8 cellular contexts compared by ENCODE assay signal in genomic region chr18:3450358-3451107, GRCh38. TPM values are rescaled to one million over a fixed set of nuclear protein-coding genes. Genes with fewer than 3 reads are reported as not detected.
DNase-seq lines count a peak whose midpoint lies in the region; ATAC-seq, FAIRE-seq and TF ChIP-seq lines count a peak whose summit lies in the region.

No MANE protein-coding gene starts in this region.

- no peak for TF ChIP-seq EP300 in SK-N-SH (IDR thresholded peaks at IDR 0.05; ENCODE audit: borderline replicate concordance in 1 of 2, low read depth in 1 of 2, low read length in 1 of 2)

- no peaks in the 10 kb centered on the region for H3K9me2 ChIP-seq in SK-N-SH

- no peak for FAIRE-seq in urothelium cell line (lab: Jason Lieb, UNC)

- peak overlapping the region; percentile 74 to 93 for H3K4me3 ChIP-seq in SK-N-SH (ENCODE audit: low read depth in 2 of 2, low read length in 1 of 2)
- peak overlapping the region; percentile 62 to 97 (median 81) for H3K4me3 ChIP-seq in heart right ventricle
- peak overlapping the region; percentile 67 to 91 for H3K4me3 ChIP-seq in prostate gland

- peaks cover 13% of the 10 kb centered on the region for H4K20me1 ChIP-seq in SK-N-SH (ENCODE audit: insufficient read depth)

- POLR2A ChIA-PET in SK-N-SH (lab: Yijun Ruan, JAX) = no interaction called here

- peak; percentile 6 for DNase-seq in NCI-H1694 treated with DMSO at 0.1 percent for 48 hours (lab: John Stamatoyannopoulos, UW)
- DNase-seq in NCI-H1694 (lab: John Stamatoyannopoulos, UW) = no peak
- peak; percentile 60 for DNase-seq in SK-N-SH
- DNase-seq in activated naive CD8-positive, alpha-beta T cell treated with anti-CD3 and anti-CD28 coated beads, Interleukin-2, amount 50 U/mL, for 16 hours (ENCODE audit: low read depth, low spot score) = peak; percentile 37
- DNase-seq in heart right ventricle = peak; percentile 74 to 76
- DNase-seq in prostate gland (ENCODE audit: low spot score) = peak; percentile 60
- peak; percentile 57 for DNase-seq in urothelium cell line (ENCODE audit: low spot score)
- no peak for DNase-seq in NCI-H526 treated with DMSO at 0.1 percent for 48 hours (lab: John Stamatoyannopoulos, UW)

- WGBS in SK-N-SH (ENCODE audit: low lambda C conversion rate) = under 1% methylated on average over 46 of the region's 69 CpGs
- 0 to 1% methylated on average over 68 to 69 of the region's 69 CpGs for whole genome bisulfite sequencing in heart right ventricle, 2 donors
- under 1% methylated on average over 68 of the region's 69 CpGs for WGBS in prostate gland

- no peak for TF ChIP-seq POLR2A in prostate gland (IDR thresholded peaks at IDR 0.05)

- H3K9ac ChIP-seq in SK-N-SH = peak overlapping the region; percentile 99

- H3K4me1 ChIP-seq in SK-N-SH (ENCODE audit: control insufficient read depth in 1 of 2, insufficient read depth in 2 of 2, low read depth in 1 of 2, low read length in 1 of 2) = peaks cover 26 to 32% of the 10 kb centered on the region in 2 experiments
- H3K4me1 ChIP-seq in heart right ventricle = peaks cover 3 to 51% (median 23%) of the 10 kb centered on the region in 9 donors
- peaks cover 4% of the 10 kb centered on the region for H3K4me1 ChIP-seq in prostate gland (replicated peaks)

- no peaks in the 10 kb centered on the region for H3K9me3 ChIP-seq in SK-N-SH
- H3K9me3 ChIP-seq in heart right ventricle = no peaks in the 10 kb centered on the region
- no peaks in the 10 kb centered on the region for H3K9me3 ChIP-seq in prostate gland

- H3K27ac ChIP-seq in SK-N-SH (ENCODE audit: low read depth in 2 of 2, low read length in 1 of 2) (peak overlapping the region; percentile 96 to 99), heart right ventricle (peak overlapping the region; percentile 87 to 100 (median 97)), prostate gland (peak overlapping the region; percentile 99)

- H3K36me3 ChIP-seq in SK-N-SH (replicated peaks in 1 of 2; ENCODE audit: control insufficient read depth in 1 of 2, insufficient read depth in 2 of 2, low read length in 1 of 2) (no peaks in the 10 kb centered on the region), heart right ventricle (no peaks in the 10 kb centered on the region), prostate gland (no peaks in the 10 kb centered on the region)

- TF ChIP-seq CTCF in SK-N-SH (IDR thresholded peaks at IDR 0.05) (no peak), heart right ventricle (IDR thresholded peaks at IDR 0.05) (no peak), prostate gland (IDR thresholded peaks at IDR 0.05) (no peak)

- TF ChIP-seq RAD21 in SK-N-SH (IDR thresholded peaks at IDR 0.05; ENCODE audit: low read length) = no peak

- H2AFZ ChIP-seq in SK-N-SH (ENCODE audit: low read depth) = no peak overlapping the region

- ATAC-seq in heart right ventricle = peak; percentile 1 to 5 (median 2)

- intact Hi-C loops in heart right ventricle (cut with DNase I) (loop anchor here in 9 of 10 donors (2.0 to 10.0 kb wide), 11 partner anchors 64 to 217 kb away; partner anchors contain the start of gene MYL12B (in 2 of the 9)), prostate gland (cut with DNase I) (loop anchor here (1.0 to 5.0 kb wide), 3 partner anchors 144 to 168 kb away; no protein-coding TSS in a partner anchor)

- H3K27me3 ChIP-seq in SK-N-SH (ENCODE audit: insufficient read depth) = no peaks in the 10 kb centered on the region
- no peaks in the 10 kb centered on the region for H3K27me3 ChIP-seq in heart right ventricle
- no peaks in the 10 kb centered on the region for H3K27me3 ChIP-seq in prostate gland (replicated peaks; ENCODE audit: insufficient read depth)

- H3K79me2 ChIP-seq in SK-N-SH (ENCODE audit: insufficient read depth) = peaks cover 64% of the 10 kb centered on the region

- peak overlapping the region; percentile 86 for H3K4me2 ChIP-seq in SK-N-SH

- H3F3A ChIP-seq in SK-N-SH (replicated peaks; ENCODE audit: insufficient read depth) = peaks cover 50% of the 10 kb centered on the region

- CTCF ChIA-PET in SK-N-SH (lab: Yijun Ruan, JAX) = interaction anchor here (1.2 to 6.2 kb wide), 3 partner anchors 31 to 216 kb away, joined by 3 to 66 read pairs (median 9); no protein-coding TSS in a partner anchor

TF ChIP-seq in SK-N-SH, 30 proteins besides CTCF, POLR2A, EP300 and RAD21:
- peak; percentile 62; the same call in 1 of the 2 replicates for TF ChIP-seq SIN3A (IDR thresholded peaks at IDR 0.05; ENCODE audit: borderline replicate concordance, low read depth, low read length)
- no peak for TF ChIP-seq MEF2A (IDR thresholded peaks at IDR 0.05; ENCODE audit: borderline replicate concordance, low read depth)
- peak; percentile 75 for TF ChIP-seq MAX (IDR thresholded peaks at IDR 0.05; ENCODE audit: low read depth)
- no peak for TF ChIP-seq GABPA (IDR thresholded peaks at IDR 0.05; ENCODE audit: low read depth)
- no peak for TF ChIP-seq JUND (IDR thresholded peaks at IDR 0.05)
- no peak for TF ChIP-seq ZBTB33 (IDR thresholded peaks at IDR 0.05; ENCODE audit: borderline replicate concordance, low read depth)
- no peak for TF ChIP-seq SMC3 (IDR thresholded peaks at IDR 0.05; ENCODE audit: low read depth, low read length)
- no peak for TF ChIP-seq RCOR1 (IDR thresholded peaks at IDR 0.05; ENCODE audit: low read length)
- no peak for TF ChIP-seq EZH2phosphoT487 (IDR thresholded peaks at IDR 0.05; ENCODE audit: borderline replicate concordance, low read depth)
- peak; percentile 25; the same call in 1 of the 2 replicates for TF ChIP-seq FOXJ3 (CRISPR knock-in tag; IDR thresholded peaks at IDR 0.05)
- TF ChIP-seq YY1 (IDR thresholded peaks at IDR 0.05; ENCODE audit: low read depth) = no peak
- TF ChIP-seq TEAD4 (IDR thresholded peaks at IDR 0.05; ENCODE audit: borderline replicate concordance, insufficient read depth) = no peak
- TF ChIP-seq MXI1 (IDR thresholded peaks at IDR 0.05; ENCODE audit: low read depth, low read length) = peak; percentile 65; the same call in 1 of the 2 replicates
- TF ChIP-seq CHD2 (IDR thresholded peaks at IDR 0.05; ENCODE audit: low read length, partially characterized antibody) = peak; percentile 24
- no peak for TF ChIP-seq TCF12 (IDR thresholded peaks at IDR 0.05)
- no peak for TF ChIP-seq FOSL2 (IDR thresholded peaks at IDR 0.05; ENCODE audit: borderline replicate concordance, low read depth)
- TF ChIP-seq RXRA (IDR thresholded peaks at IDR 0.05; ENCODE audit: borderline replicate concordance, low read depth) = no peak
- no peak for TF ChIP-seq TAF1 (IDR thresholded peaks at IDR 0.05; ENCODE audit: borderline replicate concordance, low read depth, low read length)
- TF ChIP-seq USF2 (IDR thresholded peaks at IDR 0.05; ENCODE audit: borderline replicate concordance, low read depth, low read length) = no peak
- no peak for TF ChIP-seq RFX5 (IDR thresholded peaks at IDR 0.05; ENCODE audit: low read length)
- peak; percentile 55 for TF ChIP-seq NFIC (IDR thresholded peaks at IDR 0.05; ENCODE audit: borderline replicate concordance)
- TF ChIP-seq, protein P1, sequence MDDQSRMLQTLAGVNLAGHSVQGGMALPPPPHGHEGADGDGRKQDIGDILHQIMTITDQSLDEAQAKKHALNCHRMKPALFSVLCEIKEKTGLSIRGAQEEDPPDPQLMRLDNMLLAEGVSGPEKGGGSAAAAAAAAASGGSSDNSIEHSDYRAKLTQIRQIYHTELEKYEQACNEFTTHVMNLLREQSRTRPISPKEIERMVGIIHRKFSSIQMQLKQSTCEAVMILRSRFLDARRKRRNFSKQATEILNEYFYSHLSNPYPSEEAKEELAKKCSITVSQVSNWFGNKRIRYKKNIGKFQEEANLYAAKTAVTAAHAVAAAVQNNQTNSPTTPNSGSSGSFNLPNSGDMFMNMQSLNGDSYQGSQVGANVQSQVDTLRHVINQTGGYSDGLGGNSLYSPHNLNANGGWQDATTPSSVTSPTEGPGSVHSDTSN (IDR thresholded peaks at IDR 0.05) = no peak
TF ChIP-seq in SK-N-SH: peak in this region for 6.

RNA-seq across cellular contexts. Expression of gene TGIF1, which starts 0.6 kb away (rescaled TPM):
- polyA plus RNA-seq in SK-N-SH (2012; rRNA removed) (82.3 and 113 TPM in 2 replicates), heart right ventricle (10 to 100 TPM; 19.8 to 29.0 TPM)
- 78.8 and 86.9 TPM in 2 replicates for polyA plus RNA-seq in SK-N-SH (2012; cell fraction: cytosol; rRNA removed)
- polyA plus RNA-seq in SK-N-SH (2012; cell fraction: nucleus; rRNA removed) = 121 and 190 TPM in 2 replicates
- total RNA-seq in heart right ventricle (10 to 100 TPM in 3 of 10 donors, 1 to 10 TPM in 7; 4.9 to 22.2 (median 7.9) TPM), prostate gland (100 to 1,000 TPM; 124 to 151 TPM)

Comparison
In these comparisons a context has a peak if more than half of its experiments do, and no peak if none do; other contexts are left out.
1. DNase-seq: peak in NCI-H1694 treated with DMSO at 0.1 percent for 48 hours (single experiment), SK-N-SH (single experiment), activated naive CD8-positive, alpha-beta T cell treated with anti-CD3 and anti-CD28 coated beads, Interleukin-2, amount 50 U/mL, for 16 hours (single experiment), heart right ventricle (2 of 2), prostate gland (single experiment) and urothelium cell line (single experiment); none in NCI-H1694 (single experiment) and NCI-H526 treated with DMSO at 0.1 percent for 48 hours (single experiment).
2. RNA of gene TGIF1, which starts 0.6 kb away (total RNA-seq): 124 to 151 TPM in prostate gland; 4.9 to 22.2 TPM in heart right ventricle; every median in the first group is over 4 times any median in the second.
3. Peak in every context shown above with its lines, with median percentiles within 50 percentile points of each other: H3K27ac ChIP-seq and H3K4me3 ChIP-seq.